ENCODE assay signal across 22 cellular contexts in the genomic region with DNA sequence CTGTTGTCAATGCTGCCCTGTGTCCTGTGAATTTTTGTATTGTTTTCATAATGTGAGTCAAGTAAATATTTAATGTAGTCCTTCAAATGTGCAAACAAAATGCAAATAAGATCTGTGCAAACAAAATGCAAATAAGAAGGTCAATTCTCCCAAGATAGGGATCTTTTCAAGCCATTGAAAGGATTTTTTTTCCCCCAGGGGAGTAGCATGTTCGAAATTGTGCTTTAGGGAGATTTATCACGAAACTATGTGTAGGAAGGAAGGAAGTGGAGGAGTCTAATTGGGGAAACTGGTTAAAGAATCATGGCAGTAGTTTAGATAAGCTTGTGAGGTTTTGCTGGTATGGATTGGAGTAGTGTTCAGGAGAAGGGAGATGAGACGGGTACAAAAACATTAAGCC.
"Had no signal": no experiment of that assay in that cellular context is flagged by ENCODE, and none has a peak within 500 bp of the region (broad histone marks: within the 10 kb centered on the region; RNA-seq: fewer than 3 reads in every experiment).

No MANE protein-coding gene starts in this region.

- DNase-seq: activated CD4-positive, alpha-beta T cell treated with anti-CD3 and anti-CD28 coated beads, Interleukin-2, amount 50 U/mL, for 4 hours; activated CD8-positive, alpha-beta memory T cell treated with anti-CD3 and anti-CD28 coated beads, Interleukin-2, amount 50 U/mL, for 48 hours; activated naive CD4-positive, alpha-beta T cell treated with Interleukin-2 at 50 U/mL for 16 hours; activated naive CD8-positive, alpha-beta T cell treated with anti-CD3 and anti-CD28 coated beads for 36 hours; activated T-cell treated with anti-CD3 and anti-CD28 coated beads, Interleukin-2, amount 50 U/mL, for 4 hours; amniotic stem cell; cortex of kidney; endodermal cell; heart right ventricle; islet precursor cell; left cardiac atrium; naive thymus-derived CD4-positive, alpha-beta T cell; spleen; stimulated activated CD4-positive, alpha-beta T cell treated with anti-CD3 and anti-CD28 coated beads, Interleukin-4, amount 100 ng/mL, for 24 hours; stimulated activated naive CD4-positive, alpha-beta T cell treated with Interleukin-2 at 50 U/mL for 16 hours; T-helper 9 cell had no signal

- ATAC-seq: activated T-cell treated with anti-CD3 and anti-CD28 coated beads, Interleukin-2, amount 50 U/mL, for 4 hours; heart right ventricle; left cardiac atrium; naive thymus-derived CD4-positive, alpha-beta T cell; WTC11 had no signal

- H3K9me3 ChIP-seq: breast epithelium, prostate gland, thoracic aorta, vagina had no signal

- H3K27ac ChIP-seq: breast epithelium, epithelial cell of prostate, heart right ventricle, prostate gland, spleen, thoracic aorta, vagina had no signal

- H3K4me1 ChIP-seq: breast epithelium, prostate gland had no signal

- H3K36me3 ChIP-seq: breast epithelium, heart right ventricle, prostate gland, spleen, thoracic aorta, vagina had no signal

- H3K4me3 ChIP-seq: breast epithelium, heart right ventricle, prostate gland, spleen, thoracic aorta, vagina had no signal

- H3K27me3 ChIP-seq: breast epithelium, heart right ventricle, spleen, vagina had no signal
